In the genomic region with DNA sequence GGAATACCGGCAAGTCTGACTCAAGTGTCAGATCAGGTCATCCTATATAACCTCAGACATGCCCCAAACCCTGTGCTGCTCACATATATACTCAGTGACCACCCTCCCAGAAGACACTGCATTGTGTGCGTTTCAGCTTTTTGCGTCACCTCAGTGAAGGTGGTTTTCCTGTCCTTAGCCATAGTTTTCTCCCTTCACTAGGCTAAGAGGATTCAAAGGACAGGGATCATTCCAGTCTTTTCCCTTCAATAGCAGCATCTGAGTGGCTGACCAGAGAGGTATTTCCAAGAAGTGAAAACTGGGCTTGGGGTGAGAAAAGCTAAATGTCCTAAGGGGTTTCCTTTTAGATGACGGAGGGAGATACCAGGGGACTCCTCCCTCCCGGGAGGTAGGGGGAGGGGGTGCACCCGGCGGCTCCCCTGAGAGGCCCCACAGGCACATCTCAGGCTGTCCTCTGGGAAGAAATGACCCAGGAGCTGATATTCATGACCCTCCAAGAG, we compare ENCODE assay signal across 1 cellular context.
TF ChIP-seq lines count a peak whose summit lies in the region.

No MANE protein-coding gene starts in this region.

TF ChIP-seq in K562, 482 proteins besides CTCF, POLR2A, EP300 and RAD21 (continued from another document):
- TF ChIP-seq CHD7 (IDR thresholded peaks at IDR 0.05; ENCODE audit: low read depth, low read length), result no peak
- peak in 1 of 2 experiments; percentile 31; a peak in 2 of 4 replicates for TF ChIP-seq NRF1 (conservative IDR thresholded peaks at IDR 0.05 in 1 of 2, IDR thresholded peaks at IDR 0.05 in 1 of 2)
